15 cellular contexts compared by ENCODE assay signal in genomic region chr4:8539661-8540060, GRCh38. TPM values are rescaled to one million over a fixed set of nuclear protein-coding genes. Genes with fewer than 3 reads are reported as not detected.
DNase-seq lines count a peak whose midpoint lies in the region; ATAC-seq and TF ChIP-seq lines count a peak whose summit lies in the region.
"Had no signal": no experiment of that assay in that cellular context is flagged by ENCODE, and none has a peak within 500 bp of the region (broad histone marks: within the 10 kb centered on the region; RNA-seq: fewer than 3 reads in every experiment).

No MANE protein-coding gene starts in this region.

- H3K27ac Mint-ChIP-seq in activated naive CD4-positive, alpha-beta T cell treated with anti-CD3 and anti-CD28 coated beads for 36 hours: peak overlapping the region; percentile 46
- peak overlapping the region; percentile 75 to 80 for H3K27ac Mint-ChIP-seq in T-cell
- H3K27ac Mint-ChIP-seq: stimulated activated naive CD8-positive, alpha-beta T cell treated with anti-CD3 and anti-CD28 coated beads, Interleukin-15, Interleukin-2, amounts not matched to agents 100 ng/mL and 50 ng/mL, for 24 hours had no signal

- H3K27ac ChIP-seq in tibial nerve: no peak overlapping the region
- H3K27ac ChIP-seq: gastrocnemius medialis had no signal

- peaks cover 1% of the 10 kb centered on the region for H3K36me3 Mint-ChIP-seq in activated naive CD4-positive, alpha-beta T cell treated with anti-CD3 and anti-CD28 coated beads for 36 hours (ENCODE audit: low read depth)
- no peaks in the 10 kb centered on the region for H3K36me3 Mint-ChIP-seq in T-cell

- 69 to 83% methylated on average over 2 to 5 of the region's 5 CpGs for WGBS in tibial nerve, 2 donors

- H3K9me3 Mint-ChIP-seq in activated naive CD4-positive, alpha-beta T cell treated with anti-CD3 and anti-CD28 coated beads for 36 hours: peaks cover 6% of the 10 kb centered on the region
- H3K9me3 Mint-ChIP-seq in T-cell: peaks cover 2 to 6% (median 3%) of the 10 kb centered on the region in 3 donors

- H3K4me3 Mint-ChIP-seq in activated naive CD4-positive, alpha-beta T cell treated with anti-CD3 and anti-CD28 coated beads for 36 hours: no peak overlapping the region
- peak overlapping the region in 2 of 3 donors; percentile 48 to 53 for H3K4me3 Mint-ChIP-seq in T-cell
- H3K4me3 Mint-ChIP-seq: stimulated activated naive CD8-positive, alpha-beta T cell treated with anti-CD3 and anti-CD28 coated beads, Interleukin-15, Interleukin-2, amounts not matched to agents 100 ng/mL and 50 ng/mL, for 24 hours had no signal

- CTCF ChIA-PET in activated naive CD4-positive, alpha-beta T cell treated with anti-CD3 and anti-CD28 coated beads for 36 hours (lab: Charles Lee): interaction anchor here (0.6 kb wide), 1 partner anchor 10 kb away, joined by 3 read pairs; no protein-coding TSS in a partner anchor
- CTCF ChIA-PET in T-cell (lab: Charles Lee): no interaction called here

- H3K4me1 ChIP-seq in tibial nerve: peaks cover 0 to 6% (median 0%) of the 10 kb centered on the region in 4 donors
- H3K4me1 ChIP-seq: gastrocnemius medialis had no signal

- peaks cover 6% of the 10 kb centered on the region for H3K4me1 Mint-ChIP-seq in activated naive CD4-positive, alpha-beta T cell treated with anti-CD3 and anti-CD28 coated beads for 36 hours (ENCODE audit: low read depth)
- H3K4me1 Mint-ChIP-seq in T-cell: peaks cover 0 to 9% (median 2%) of the 10 kb centered on the region in 3 donors

- no peaks in the 10 kb centered on the region for H3K27me3 ChIP-seq in tibial nerve
- H3K27me3 ChIP-seq: gastrocnemius medialis had no signal

- ATAC-seq in GM21529 (IDR thresholded peaks at IDR 0.05; ENCODE audit: unreplicated experiment) (peak; percentile 49), T-cell (replicated peaks in 1 of 4) (peak; percentile 39 to 48 (median 44)), HG03139 (IDR thresholded peaks at IDR 0.05; ENCODE audit: unreplicated experiment) (no peak)
- ATAC-seq: gastrocnemius medialis had no signal

- no peak for TF ChIP-seq EP300 in tibial nerve (IDR thresholded peaks at IDR 0.05)

- H3K36me3 ChIP-seq in tibial nerve: no peaks in the 10 kb centered on the region
- H3K36me3 ChIP-seq: gastrocnemius medialis had no signal

- TF ChIP-seq POLR2A in tibial nerve (IDR thresholded peaks at IDR 0.05): no peak

- H3K9me3 ChIP-seq in tibial nerve: no peaks in the 10 kb centered on the region
- H3K9me3 ChIP-seq: gastrocnemius medialis had no signal

- POLR2A ChIA-PET in T-cell (lab: Charles Lee): no interaction called here

- H3K4me3 ChIP-seq in tibial nerve: no peak overlapping the region
- H3K4me3 ChIP-seq: gastrocnemius medialis had no signal

- TF ChIP-seq CTCF in tibial nerve (IDR thresholded peaks at IDR 0.05): no peak

- intact Hi-C loops in activated naive CD4-positive, alpha-beta T cell treated with anti-CD3 and anti-CD28 coated beads for 36 hours (cut with micrococcal nuclease): no loop called here

- H3K27me3 Mint-ChIP-seq in activated naive CD4-positive, alpha-beta T cell treated with anti-CD3 and anti-CD28 coated beads for 36 hours (ENCODE audit: low read depth): peaks cover 2% of the 10 kb centered on the region
- H3K27me3 Mint-ChIP-seq in T-cell: peaks cover 0 to 2% of the 10 kb centered on the region in 2 donors

- peak; percentile 13 for DNase-seq in activated naive CD4-positive, alpha-beta T cell treated with anti-CD3 and anti-CD28 coated beads for 36 hours
- DNase-seq in activated naive CD4-positive, alpha-beta T cell treated with anti-CD3 and anti-CD28 coated beads, Interleukin-2, amount 50 U/mL, for 16 hours: no peak
- DNase-seq in T-cell (no peak), amygdala (lab: John Stamatoyannopoulos, UW) (no peak), tibial nerve (ENCODE audit: low spot score in 2 of 2) (no peak)
- DNase-seq in stimulated activated CD4-positive, alpha-beta T cell treated with anti-CD3 and anti-CD28 coated beads, Interleukin-4, amount 100 ng/mL, for 1 hour: peak; percentile 12
- DNase-seq: effector CD8-positive, alpha-beta T cell; gastrocnemius medialis; H7; NCI-H2081; SW 1271 had no signal

RNA-seq across cellular contexts. Expression of gene GPR78, which starts 40.5 kb away (rescaled TPM):
- not detected for total RNA-seq in activated naive CD4-positive, alpha-beta T cell treated with anti-CD3 and anti-CD28 coated beads for 36 hours
- total RNA-seq in T-cell: not detected
- not detected for total RNA-seq in tibial nerve
- total RNA-seq: gastrocnemius medialis, pulmonary artery endothelial cell had no signal

RNA-seq across cellular contexts. Expression of gene CPZ, which starts 52.9 kb away (rescaled TPM):
- not detected for total RNA-seq in activated naive CD4-positive, alpha-beta T cell treated with anti-CD3 and anti-CD28 coated beads for 36 hours
- under 1 TPM in 2 of 5 donors, not detected in 3; 0.18 to 0.32 TPM for total RNA-seq in T-cell
- total RNA-seq in tibial nerve: 10 to 100 TPM in 1 of 4 donors, 1 to 10 TPM in 3; 1.6 to 11.7 (median 2.5) TPM
- total RNA-seq: gastrocnemius medialis, pulmonary artery endothelial cell had no signal

Comparison
In these comparisons a context has a peak if more than half of its experiments do, and no peak if none do; other contexts are left out.
1. DNase-seq: peak in activated naive CD4-positive, alpha-beta T cell treated with anti-CD3 and anti-CD28 coated beads for 36 hours (single experiment) and stimulated activated CD4-positive, alpha-beta T cell treated with anti-CD3 and anti-CD28 coated beads, Interleukin-4, amount 100 ng/mL, for 1 hour (single experiment); none in activated naive CD4-positive, alpha-beta T cell treated with anti-CD3 and anti-CD28 coated beads, Interleukin-2, amount 50 U/mL, for 16 hours (single experiment), T-cell (0 of 34), amygdala (0 of 56) and tibial nerve (0 of 2).